In genomic region chr14:68683326-68683725, GRCh38 we compare ENCODE assay signal across 8 cellular contexts.
A peak's percentile ranks its signal among the peaks of the same experiment; 100 is the strongest.
DNase-seq lines count a peak whose midpoint lies in the region; TF ChIP-seq lines count a peak whose summit lies in the region.

No MANE protein-coding gene starts in this region.

- intact Hi-C loops in MCF 10A (cut with micrococcal nuclease), result loop anchor here (2.0 to 10.0 kb wide), 3 partner anchors 137 to 433 kb away; no protein-coding TSS in a partner anchor

- peak overlapping the region; percentile 73 for H3K27ac Mint-ChIP-seq in MCF 10A (ENCODE audit: low read depth, unreplicated experiment)

- TF ChIP-seq CTCF in Loucy (conservative IDR thresholded peaks at IDR 0.05; ENCODE audit: low read length) (no peak), MCF 10A (IDR thresholded peaks at IDR 0.05; ENCODE audit: unreplicated experiment) (no peak), GM20000 (IDR thresholded peaks at IDR 0.05; ENCODE audit: extremely low read depth, missing control alignments) (no peak)

- H3K4me1 ChIP-seq in Loucy (ENCODE audit: insufficient read depth, low read length, poor library complexity, severe bottlenecking), result peaks cover 51% of the 10 kb centered on the region
- peaks cover 26% of the 10 kb centered on the region for H3K4me1 ChIP-seq in mucosa of stomach (ENCODE audit: control insufficient read depth, insufficient read depth, low read length)

- H3K9me3 ChIP-seq in Loucy (ENCODE audit: insufficient read depth, low read depth, low read length) (no peaks in the 10 kb centered on the region), mucosa of stomach (ENCODE audit: control insufficient read depth, low read length) (no peaks in the 10 kb centered on the region)

- CTCF ChIA-PET in MCF 10A (lab: Yijun Ruan, JAX), result interaction anchor here (0.7 to 1.7 kb wide), 4 partner anchors 17 to 136 kb away, joined by 4 to 8 read pairs (median 5); no protein-coding TSS in a partner anchor

- no peaks in the 10 kb centered on the region for H3K27me3 Mint-ChIP-seq in MCF 10A (ENCODE audit: insufficient read depth, unreplicated experiment)

- H2AFZ ChIP-seq in Loucy (ENCODE audit: low read length), result peak overlapping the region; percentile 60; the same call in 1 of the 2 replicates

- peaks cover 9% of the 10 kb centered on the region for H3F3A ChIP-seq in Loucy (ENCODE audit: low read depth)

- no peaks in the 10 kb centered on the region for H4K20me1 ChIP-seq in Loucy (ENCODE audit: insufficient read depth, low read length, poor library complexity, severe bottlenecking)

- peaks cover 9% of the 10 kb centered on the region for H3K36me3 Mint-ChIP-seq in MCF 10A (ENCODE audit: insufficient read depth, unreplicated experiment)

- H3K4me2 ChIP-seq in Loucy (ENCODE audit: low read depth, low read length, poor library complexity, severe bottlenecking), result peak overlapping the region; percentile 57

- H3K4me3 ChIP-seq in Loucy (ENCODE audit: low read length, poor library complexity, severe bottlenecking) (peak overlapping the region; percentile 23), mucosa of stomach (ENCODE audit: low read length) (no peak overlapping the region)

- POLR2A ChIA-PET in MCF 10A (lab: Yijun Ruan, JAX), result interaction anchor here (0.6 to 8.5 kb wide), 18 partner anchors 9 to 544 kb away, joined by 3 to 229 read pairs (median 4); partner anchors contain the start of gene ZFP36L1

- H3K27me3 ChIP-seq in Loucy (ENCODE audit: insufficient read depth, low read length, poor library complexity, severe bottlenecking) (no peaks in the 10 kb centered on the region), mucosa of stomach (ENCODE audit: control insufficient read depth, insufficient read depth, low read length) (no peaks in the 10 kb centered on the region)

- no peaks in the 10 kb centered on the region for H3K9me3 Mint-ChIP-seq in MCF 10A (ENCODE audit: unreplicated experiment)

- no peaks in the 10 kb centered on the region for H3K9me2 ChIP-seq in Loucy (replicated peaks; ENCODE audit: low read depth, low read length)

- no peak overlapping the region for H3K4me3 Mint-ChIP-seq in MCF 10A (ENCODE audit: unreplicated experiment)

- H3K36me3 ChIP-seq in Loucy (ENCODE audit: insufficient read depth, low read length), result no peaks in the 10 kb centered on the region
- no peaks in the 10 kb centered on the region for H3K36me3 ChIP-seq in mucosa of stomach (ENCODE audit: control insufficient read depth, insufficient read depth, low read length)

- peaks cover 66% of the 10 kb centered on the region for H3K4me1 Mint-ChIP-seq in MCF 10A (ENCODE audit: insufficient read depth, unreplicated experiment)

- DNase-seq in A172 (ENCODE audit: low spot score), result peak; percentile 48
- peak; percentile 40 for DNase-seq in MCF 10A (ENCODE audit: unreplicated experiment)
- DNase-seq in DMS114 treated with DMSO at 0.1 percent for 48 hours (lab: John Stamatoyannopoulos, UW; ENCODE audit: unreplicated experiment), result no peak
- no peak for DNase-seq in NCI-H1092 treated with DMSO at 0.1 percent for 48 hours (lab: John Stamatoyannopoulos, UW)
- no peak for DNase-seq in GM20000 (ENCODE audit: low spot score)
- no peak for DNase-seq in NCI-H146 treated with DMSO at 0.1 percent for 48 hours (lab: John Stamatoyannopoulos, UW; ENCODE audit: unreplicated experiment)

- BruUV-seq in MCF 10A (replicated peaks; lab: Mats Ljungman, UMichigan), result no TSS peak

- H3K9ac ChIP-seq in Loucy (ENCODE audit: low read depth, low read length, poor library complexity, severe bottlenecking) (peak overlapping the region; percentile 56), mucosa of stomach (ENCODE audit: low read length) (peak overlapping the region; percentile 17)

- H3K79me2 ChIP-seq in Loucy (ENCODE audit: insufficient read depth, low read length), result no peaks in the 10 kb centered on the region

Comparison
In these comparisons a context has a peak if more than half of its experiments do, and no peak if none do; other contexts are left out.
1. DNase-seq: peak in A172 (single experiment) and MCF 10A (single experiment); none in DMS114 treated with DMSO at 0.1 percent for 48 hours (single experiment), NCI-H1092 treated with DMSO at 0.1 percent for 48 hours (single experiment), GM20000 (single experiment) and NCI-H146 treated with DMSO at 0.1 percent for 48 hours (single experiment).